21 cellular contexts compared by ENCODE assay signal in genomic region chr13:112871742-112872141, GRCh38.
"Had no signal": no experiment of that assay in that cellular context is flagged by ENCODE, and none has a peak within 500 bp of the region (broad histone marks: within the 10 kb centered on the region; RNA-seq: fewer than 3 reads in every experiment).

No MANE protein-coding gene starts in this region.

- ATAC-seq: left lung; psoas muscle; right cardiac atrium; stimulated activated naive CD8-positive, alpha-beta T cell treated with anti-CD3 and anti-CD28 coated beads, Interleukin-15, amount 100 ng/mL, for 72 hours had no signal

- H3K27ac Mint-ChIP-seq: activated CD4-positive, alpha-beta T cell treated with anti-CD3 and anti-CD28 coated beads, Interleukin-2, amount 10 ng/mL, durations not matched to agents 24 days and 14 days; activated naive CD4-positive, alpha-beta T cell treated with anti-CD3 and anti-CD28 coated beads for 36 hours had no signal

- H3K9me3 ChIP-seq: colonic mucosa, left lung, ovary, psoas muscle had no signal

- H3K27me3 ChIP-seq: brain microvascular endothelial cell, colonic mucosa, left lung, ovary had no signal

- H3K4me1 ChIP-seq: colonic mucosa, psoas muscle had no signal

- H3K36me3 ChIP-seq: brain microvascular endothelial cell, colonic mucosa, ovary had no signal

- H3K27me3 Mint-ChIP-seq: activated CD4-positive, alpha-beta T cell treated with anti-CD3 and anti-CD28 coated beads, Interleukin-2, amount 10 ng/mL, durations not matched to agents 24 days and 14 days; stimulated activated naive CD8-positive, alpha-beta T cell treated with anti-CD3 and anti-CD28 coated beads, Interleukin-15, amount 100 ng/mL, for 72 hours; T-cell had no signal

- H3K9me3 Mint-ChIP-seq: activated naive CD4-positive, alpha-beta T cell treated with anti-CD3 and anti-CD28 coated beads for 36 hours; neural crest cell; stimulated activated naive CD8-positive, alpha-beta T cell treated with anti-CD3 and anti-CD28 coated beads, Interleukin-15, amount 100 ng/mL, for 72 hours had no signal

- DNase-seq: activated CD4-positive, alpha-beta T cell treated with anti-CD3 and anti-CD28 coated beads, Interleukin-2, amount 10 ng/mL, durations not matched to agents 24 days and 14 days; activated CD4-positive, CD25-positive, alpha-beta regulatory T cell; activated CD8-positive, alpha-beta memory T cell treated with anti-CD3 and anti-CD28 coated beads for 24 hours; activated naive CD4-positive, alpha-beta T cell treated with anti-CD3 and anti-CD28 coated beads for 36 hours; brain microvascular endothelial cell; central memory CD4-positive, alpha-beta T cell; colonic mucosa; hypothalamus; left lung; mammary epithelial cell; midbrain; right cardiac atrium; small intestine; stimulated activated CD4-positive, alpha-beta T cell treated with anti-CD3 and anti-CD28 coated beads, Interleukin-4, amount 100 ng/mL, for 1 hour; stimulated activated naive CD8-positive, alpha-beta T cell treated with anti-CD3 and anti-CD28 coated beads, Interleukin-15, amount 100 ng/mL, for 72 hours; trophoblast cell had no signal

- H3K4me3 ChIP-seq: colonic mucosa, left lung, ovary, psoas muscle, SK-N-MC had no signal

- H3K27ac ChIP-seq: brain microvascular endothelial cell, colonic mucosa, ovary, psoas muscle, SK-N-MC had no signal

- H3K4me3 Mint-ChIP-seq: activated CD4-positive, alpha-beta T cell treated with anti-CD3 and anti-CD28 coated beads, Interleukin-2, amount 10 ng/mL, durations not matched to agents 24 days and 14 days; activated naive CD4-positive, alpha-beta T cell treated with anti-CD3 and anti-CD28 coated beads for 36 hours; neural crest cell; stimulated activated naive CD8-positive, alpha-beta T cell treated with anti-CD3 and anti-CD28 coated beads, Interleukin-15, amount 100 ng/mL, for 72 hours had no signal
